Comparison of ENCODE assay signal across 1 cellular context in genomic region chr1:206766251-206766856, GRCh38.
TF ChIP-seq lines count a peak whose summit lies in the region.

No MANE protein-coding gene starts in this region.

TF ChIP-seq in K562, 482 proteins besides CTCF, POLR2A, EP300 and RAD21 (continued from another document and continues in another):
- TF ChIP-seq ZBTB40 (IDR thresholded peaks at IDR 0.05) = no peak
- no peak for TF ChIP-seq ZBTB40 (CRISPR knock-in tag; IDR thresholded peaks at IDR 0.05)
- TF ChIP-seq, protein P1, sequence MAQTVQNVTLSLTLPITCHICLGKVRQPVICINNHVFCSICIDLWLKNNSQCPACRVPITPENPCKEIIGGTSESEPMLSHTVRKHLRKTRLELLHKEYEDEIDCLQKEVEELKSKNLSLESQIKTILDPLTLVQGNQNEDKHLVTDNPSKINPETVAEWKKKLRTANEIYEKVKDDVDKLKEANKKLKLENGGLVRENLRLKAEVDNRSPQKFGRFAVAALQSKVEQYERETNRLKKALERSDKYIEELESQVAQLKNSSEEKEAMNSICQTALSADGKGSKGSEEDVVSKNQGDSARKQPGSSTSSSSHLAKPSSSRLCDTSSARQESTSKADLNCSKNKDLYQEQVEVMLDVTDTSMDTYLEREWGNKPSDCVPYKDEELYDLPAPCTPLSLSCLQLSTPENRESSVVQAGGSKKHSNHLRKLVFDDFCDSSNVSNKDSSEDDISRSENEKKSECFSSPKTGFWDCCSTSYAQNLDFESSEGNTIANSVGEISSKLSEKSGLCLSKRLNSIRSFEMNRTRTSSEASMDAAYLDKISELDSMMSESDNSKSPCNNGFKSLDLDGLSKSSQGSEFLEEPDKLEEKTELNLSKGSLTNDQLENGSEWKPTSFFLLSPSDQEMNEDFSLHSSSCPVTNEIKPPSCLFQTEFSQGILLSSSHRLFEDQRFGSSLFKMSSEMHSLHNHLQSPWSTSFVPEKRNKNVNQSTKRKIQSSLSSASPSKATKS (CRISPR knock-in tag; IDR thresholded peaks at IDR 0.05) = no peak
- TF ChIP-seq ATF3 (IDR thresholded peaks at IDR 0.05) = peak; percentile 49; the same call in 1 of the 2 replicates
- 0 out of 2 replicates have a peak, but pooled peaks have one; percentile 67 for TF ChIP-seq ATF3 (CRISPR knock-in tag; conservative IDR thresholded peaks at IDR 0.05)
- no peak for TF ChIP-seq MCM5 (IDR thresholded peaks at IDR 0.05; ENCODE audit: low read depth)
- peak; percentile 94 for TF ChIP-seq ETV5 (CRISPR knock-in tag; IDR thresholded peaks at IDR 0.05; ENCODE audit: low read depth)
- TF ChIP-seq MBD2 (IDR thresholded peaks at IDR 0.05; ENCODE audit: borderline replicate concordance, low read depth) = no peak
- TF ChIP-seq FOXJ3 (CRISPR knock-in tag; IDR thresholded peaks at IDR 0.05) = no peak
- no peak for TF ChIP-seq ZC3H11A (IDR thresholded peaks at IDR 0.05; ENCODE audit: low read depth, low read length)
- TF ChIP-seq C11orf30 (IDR thresholded peaks at IDR 0.05; ENCODE audit: low read depth) = peak; percentile 32; the same call in 1 of the 2 replicates
- no peak for TF ChIP-seq ZZZ3 (IDR thresholded peaks at IDR 0.05)
- peak; percentile 75; the same call in 1 of the 2 replicates for TF ChIP-seq TOE1 (IDR thresholded peaks at IDR 0.05; ENCODE audit: borderline replicate concordance)
- TF ChIP-seq TOE1 (CRISPR knock-in tag; IDR thresholded peaks at IDR 0.05; ENCODE audit: borderline replicate concordance, low read depth) = no peak
- TF ChIP-seq, protein P2, sequence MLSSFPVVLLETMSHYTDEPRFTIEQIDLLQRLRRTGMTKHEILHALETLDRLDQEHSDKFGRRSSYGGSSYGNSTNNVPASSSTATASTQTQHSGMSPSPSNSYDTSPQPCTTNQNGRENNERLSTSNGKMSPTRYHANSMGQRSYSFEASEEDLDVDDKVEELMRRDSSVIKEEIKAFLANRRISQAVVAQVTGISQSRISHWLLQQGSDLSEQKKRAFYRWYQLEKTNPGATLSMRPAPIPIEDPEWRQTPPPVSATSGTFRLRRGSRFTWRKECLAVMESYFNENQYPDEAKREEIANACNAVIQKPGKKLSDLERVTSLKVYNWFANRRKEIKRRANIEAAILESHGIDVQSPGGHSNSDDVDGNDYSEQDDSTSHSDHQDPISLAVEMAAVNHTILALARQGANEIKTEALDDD (IDR thresholded peaks at IDR 0.05) = peak; percentile 98
- TF ChIP-seq U2AF1 (optimal IDR thresholded peaks at IDR 0.05; ENCODE audit: low read depth, low read length) = no peak
- TF ChIP-seq, protein P3, sequence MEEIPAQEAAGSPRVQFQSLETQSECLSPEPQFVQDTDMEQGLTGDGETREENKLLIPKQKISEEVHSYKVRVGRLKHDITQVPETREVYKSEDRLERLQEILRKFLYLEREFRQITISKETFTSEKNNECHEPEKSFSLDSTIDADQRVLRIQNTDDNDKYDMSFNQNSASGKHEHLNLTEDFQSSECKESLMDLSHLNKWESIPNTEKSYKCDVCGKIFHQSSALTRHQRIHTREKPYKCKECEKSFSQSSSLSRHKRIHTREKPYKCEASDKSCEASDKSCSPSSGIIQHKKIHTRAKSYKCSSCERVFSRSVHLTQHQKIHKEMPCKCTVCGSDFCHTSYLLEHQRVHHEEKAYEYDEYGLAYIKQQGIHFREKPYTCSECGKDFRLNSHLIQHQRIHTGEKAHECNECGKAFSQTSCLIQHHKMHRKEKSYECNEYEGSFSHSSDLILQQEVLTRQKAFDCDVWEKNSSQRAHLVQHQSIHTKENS (CRISPR knock-in tag; IDR thresholded peaks at IDR 0.05) = no peak
- TF ChIP-seq NRF1 (conservative IDR thresholded peaks at IDR 0.05 in 1 of 2, IDR thresholded peaks at IDR 0.05 in 1 of 2) = peak; percentile 63 to 65; a peak in 3 of 4 replicates
- no peak for TF ChIP-seq ZC3H4 (CRISPR knock-in tag; IDR thresholded peaks at IDR 0.05; ENCODE audit: borderline replicate concordance)
- TF ChIP-seq GABPA (tag; conservative IDR thresholded peaks at IDR 0.05; ENCODE audit: low read depth) = no peak
- no peak for TF ChIP-seq ZNF668 (CRISPR knock-in tag; IDR thresholded peaks at IDR 0.05)
- no peak for TF ChIP-seq ZBTB33 (CRISPR knock-in tag; IDR thresholded peaks at IDR 0.05)
- no peak; the same call in 1 of the 2 replicates for TF ChIP-seq PML (IDR thresholded peaks at IDR 0.05; ENCODE audit: low read length)
- peak; percentile 44 for TF ChIP-seq RBBP5 (IDR thresholded peaks at IDR 0.05; ENCODE audit: borderline replicate concordance, insufficient read depth, low read length, poor library complexity, severe bottlenecking)
- TF ChIP-seq, protein P4, sequence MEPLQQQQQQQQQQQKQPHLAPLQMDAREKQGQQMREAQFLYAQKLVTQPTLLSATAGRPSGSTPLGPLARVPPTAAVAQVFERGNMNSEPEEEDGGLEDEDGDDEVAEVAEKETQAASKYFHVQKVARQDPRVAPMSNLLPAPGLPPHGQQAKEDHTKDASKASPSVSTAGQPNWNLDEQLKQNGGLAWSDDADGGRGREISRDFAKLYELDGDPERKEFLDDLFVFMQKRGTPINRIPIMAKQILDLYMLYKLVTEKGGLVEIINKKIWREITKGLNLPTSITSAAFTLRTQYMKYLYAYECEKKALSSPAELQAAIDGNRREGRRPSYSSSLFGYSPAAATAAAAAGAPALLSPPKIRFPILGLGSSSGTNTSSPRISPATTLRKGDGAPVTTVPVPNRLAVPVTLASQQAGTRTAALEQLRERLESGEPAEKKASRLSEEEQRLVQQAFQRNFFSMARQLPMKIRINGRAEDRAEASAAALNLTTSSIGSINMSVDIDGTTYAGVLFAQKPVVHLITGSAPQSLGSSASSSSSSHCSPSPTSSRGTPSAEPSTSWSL (CRISPR knock-in tag; IDR thresholded peaks at IDR 0.05; ENCODE audit: borderline replicate concordance) = no peak
- no peak for TF ChIP-seq ZNF717 (CRISPR knock-in tag; IDR thresholded peaks at IDR 0.05)
- TF ChIP-seq, protein P5, sequence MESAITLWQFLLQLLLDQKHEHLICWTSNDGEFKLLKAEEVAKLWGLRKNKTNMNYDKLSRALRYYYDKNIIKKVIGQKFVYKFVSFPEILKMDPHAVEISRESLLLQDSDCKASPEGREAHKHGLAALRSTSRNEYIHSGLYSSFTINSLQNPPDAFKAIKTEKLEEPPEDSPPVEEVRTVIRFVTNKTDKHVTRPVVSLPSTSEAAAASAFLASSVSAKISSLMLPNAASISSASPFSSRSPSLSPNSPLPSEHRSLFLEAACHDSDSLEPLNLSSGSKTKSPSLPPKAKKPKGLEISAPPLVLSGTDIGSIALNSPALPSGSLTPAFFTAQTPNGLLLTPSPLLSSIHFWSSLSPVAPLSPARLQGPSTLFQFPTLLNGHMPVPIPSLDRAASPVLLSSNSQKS (CRISPR knock-in tag; IDR thresholded peaks at IDR 0.05) = no peak
- TF ChIP-seq MEF2A (IDR thresholded peaks at IDR 0.05; ENCODE audit: control insufficient read depth, low read depth, low read length) = no peak
- TF ChIP-seq MTA2 (IDR thresholded peaks at IDR 0.05; ENCODE audit: low read depth) = 0 out of 2 replicates have a peak, but pooled peaks have one; percentile 4
- peak; percentile 58; the same call in 1 of the 2 replicates for TF ChIP-seq ZNF766 (CRISPR knock-in tag; conservative IDR thresholded peaks at IDR 0.05)
- no peak for TF ChIP-seq USF2 (CRISPR knock-in tag; IDR thresholded peaks at IDR 0.05)
- no peak for TF ChIP-seq CBFB (CRISPR knock-in tag; IDR thresholded peaks at IDR 0.05)
- TF ChIP-seq, protein P6, sequence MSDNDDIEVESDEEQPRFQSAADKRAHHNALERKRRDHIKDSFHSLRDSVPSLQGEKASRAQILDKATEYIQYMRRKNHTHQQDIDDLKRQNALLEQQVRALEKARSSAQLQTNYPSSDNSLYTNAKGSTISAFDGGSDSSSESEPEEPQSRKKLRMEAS (CRISPR knock-in tag; IDR thresholded peaks at IDR 0.05) = peak; percentile 23; the same call in 1 of the 2 replicates
- TF ChIP-seq, protein P7, sequence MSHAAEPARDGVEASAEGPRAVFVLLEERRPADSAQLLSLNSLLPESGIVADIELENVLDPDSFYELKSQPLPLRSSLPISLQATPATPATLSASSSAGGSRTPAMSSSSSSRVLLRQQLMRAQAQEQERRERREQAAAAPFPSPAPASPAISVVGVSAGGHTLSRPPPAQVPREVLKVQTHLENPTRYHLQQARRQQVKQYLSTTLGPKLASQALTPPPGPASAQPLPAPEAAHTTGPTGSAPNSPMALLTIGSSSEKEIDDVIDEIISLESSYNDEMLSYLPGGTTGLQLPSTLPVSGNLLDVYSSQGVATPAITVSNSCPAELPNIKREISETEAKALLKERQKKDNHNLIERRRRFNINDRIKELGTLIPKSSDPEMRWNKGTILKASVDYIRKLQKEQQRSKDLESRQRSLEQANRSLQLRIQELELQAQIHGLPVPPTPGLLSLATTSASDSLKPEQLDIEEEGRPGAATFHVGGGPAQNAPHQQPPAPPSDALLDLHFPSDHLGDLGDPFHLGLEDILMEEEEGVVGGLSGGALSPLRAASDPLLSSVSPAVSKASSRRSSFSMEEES (CRISPR knock-in tag; IDR thresholded peaks at IDR 0.05) = peak; percentile 26
- TF ChIP-seq TCF7 (IDR thresholded peaks at IDR 0.05; ENCODE audit: borderline replicate concordance) = peak; percentile 100
- TF ChIP-seq NUFIP1 (IDR thresholded peaks at IDR 0.05; ENCODE audit: partially characterized antibody) = no peak
- no peak for TF ChIP-seq ZNF24 (IDR thresholded peaks at IDR 0.05)
